In the genomic region with DNA sequence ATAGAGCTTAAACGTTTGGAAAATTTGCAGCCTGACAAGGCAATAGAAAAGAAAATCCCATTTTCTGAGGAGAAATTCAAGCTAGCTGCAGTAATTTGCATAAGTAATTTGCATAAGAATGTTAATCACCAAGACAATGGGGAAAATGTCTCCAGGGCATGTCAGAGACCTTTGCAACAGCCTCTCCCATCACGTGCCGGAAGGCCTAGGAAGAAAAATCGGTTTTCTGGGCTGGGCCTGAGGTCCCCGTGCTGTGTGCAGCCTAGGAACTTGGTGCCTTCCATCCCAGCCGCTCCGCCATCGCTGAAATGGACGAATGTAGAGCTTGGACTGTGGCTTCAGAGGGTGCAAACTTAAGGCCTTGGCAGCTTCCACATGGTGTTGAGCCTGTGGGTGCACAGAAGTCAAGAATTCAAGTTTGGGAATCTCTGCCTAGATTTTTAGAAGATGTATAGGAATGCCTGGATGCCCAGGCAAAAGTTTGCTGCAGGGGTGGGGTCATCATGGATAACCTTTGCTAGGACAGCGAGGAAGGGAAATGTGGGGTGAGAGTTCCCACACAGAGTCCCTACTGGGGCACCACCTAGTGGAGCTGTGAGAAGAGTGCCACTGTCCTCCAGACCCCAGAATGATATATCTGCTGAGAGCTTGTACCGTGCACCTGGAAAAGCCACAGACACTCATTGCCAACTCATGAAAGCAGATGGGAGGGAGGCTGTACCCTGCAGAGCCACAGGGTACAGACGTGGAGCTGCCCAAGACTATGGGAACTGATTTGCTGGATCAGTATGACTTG, we compare ENCODE assay signal across 14 cellular contexts.
DNase-seq lines count a peak whose midpoint lies in the region; TF ChIP-seq lines count a peak whose summit lies in the region.
"Had no signal": no experiment of that assay in that cellular context is flagged by ENCODE, and none has a peak within 500 bp of the region (broad histone marks: within the 10 kb centered on the region; RNA-seq: fewer than 3 reads in every experiment).

No MANE protein-coding gene starts in this region.

- no peak overlapping the region for H3K4me3 ChIP-seq in Loucy (ENCODE audit: low read length, poor library complexity, severe bottlenecking)
- H3K4me3 ChIP-seq in cardiac fibroblast (replicated peaks in 1 of 2; ENCODE audit: low read depth in 2 of 2, low read length in 2 of 2), result no peak overlapping the region
- no peak overlapping the region for H3K4me3 ChIP-seq in neuronal stem cell (ENCODE audit: low read length in 2 of 2)
- H3K4me3 ChIP-seq: left lung, tibial artery had no signal

- no peaks in the 10 kb centered on the region for H3K79me2 ChIP-seq in Loucy (ENCODE audit: insufficient read depth, low read length)

- H3K4me2 ChIP-seq in Loucy (ENCODE audit: low read depth, low read length, poor library complexity, severe bottlenecking), result no peak overlapping the region
- no peak overlapping the region for H3K4me2 ChIP-seq in neuronal stem cell (ENCODE audit: insufficient read depth, low read length, poor library complexity, severe bottlenecking)

- DNase-seq in GM13977 (ENCODE audit: low spot score) (no peak), cardiac fibroblast (ENCODE audit: low read depth in 2 of 2) (no peak), neuronal stem cell (ENCODE audit: low spot score) (no peak), DMS79 (lab: John Stamatoyannopoulos, UW) (no peak), midbrain (lab: John Stamatoyannopoulos, UW) (no peak), NCI-H128 (lab: John Stamatoyannopoulos, UW; ENCODE audit: unreplicated experiment) (no peak)
- no peak for DNase-seq in activated CD8-positive, alpha-beta memory T cell treated with anti-CD3 and anti-CD28 coated beads, Interleukin-2, amount 50 U/mL, for 48 hours
- DNase-seq: activated CD8-positive, alpha-beta memory T cell treated with anti-CD3 and anti-CD28 coated beads, Interleukin-2, amount 50 U/mL, for 4 hours; activated naive CD8-positive, alpha-beta T cell treated with anti-CD3 and anti-CD28 coated beads, Interleukin-2, amount 50 U/mL, for 24 hours; Right ventricle myocardium superior; stimulated activated CD4-positive, alpha-beta T cell treated with anti-CD3 and anti-CD28 coated beads, Interleukin-12 subunit alpha, Interleukin-12 subunit beta, amount 100 ng/mL, for 4 hours; tibial artery had no signal

- no peak overlapping the region for H2BK12ac ChIP-seq in neuronal stem cell (ENCODE audit: low read length)

- no peak overlapping the region for H3K23ac ChIP-seq in neuronal stem cell (ENCODE audit: low read depth, low read length, poor library complexity)

- no peaks in the 10 kb centered on the region for H3K27me3 ChIP-seq in Loucy (ENCODE audit: insufficient read depth, low read length, poor library complexity, severe bottlenecking)
- no peaks in the 10 kb centered on the region for H3K27me3 ChIP-seq in neuronal stem cell (ENCODE audit: control insufficient read depth in 3 of 3, insufficient read depth in 3 of 3, low read depth in 1 of 3, low read length in 3 of 3)
- H3K27me3 ChIP-seq: left lung, tibial artery had no signal

- no peaks in the 10 kb centered on the region for H3K9me2 ChIP-seq in Loucy (replicated peaks; ENCODE audit: low read depth, low read length)

- peaks cover 2% of the 10 kb centered on the region for H3K79me1 ChIP-seq in neuronal stem cell (ENCODE audit: low read depth, low read length)

- H2BK120ac ChIP-seq in neuronal stem cell (ENCODE audit: low read depth, low read length), result no peak overlapping the region

- TF ChIP-seq CTCF in GM13977 (IDR thresholded peaks at IDR 0.05; ENCODE audit: extremely low read depth, insufficient read depth, missing control alignments), result peak; percentile 33
- peak; percentile 56 for TF ChIP-seq CTCF in Loucy (conservative IDR thresholded peaks at IDR 0.05; ENCODE audit: low read length)
- TF ChIP-seq CTCF in cardiac fibroblast (IDR thresholded peaks at IDR 0.05; ENCODE audit: low read depth, low read length), result peak; percentile 23

- H3K36me3 ChIP-seq in Loucy (ENCODE audit: insufficient read depth, low read length) (no peaks in the 10 kb centered on the region), neuronal stem cell (replicated peaks in 1 of 2; ENCODE audit: control insufficient read depth in 2 of 2, insufficient read depth in 2 of 2, low read length in 2 of 2) (peaks cover 0 to 5% of the 10 kb centered on the region in 2 donors)
- H3K36me3 ChIP-seq: left lung, tibial artery had no signal

- no peak overlapping the region for H2AK5ac ChIP-seq in neuronal stem cell (ENCODE audit: low read depth, low read length)

- no peak overlapping the region for H3K14ac ChIP-seq in neuronal stem cell (ENCODE audit: low read length)

- no peak overlapping the region for H4K8ac ChIP-seq in neuronal stem cell (ENCODE audit: low read depth, low read length)

- no peaks in the 10 kb centered on the region for H4K20me1 ChIP-seq in Loucy (ENCODE audit: insufficient read depth, low read length, poor library complexity, severe bottlenecking)

- H3F3A ChIP-seq in Loucy (ENCODE audit: low read depth), result no peaks in the 10 kb centered on the region

- H2AFZ ChIP-seq in Loucy (ENCODE audit: low read length) (no peak overlapping the region), neuronal stem cell (ENCODE audit: low read length) (no peak overlapping the region)

- no peak overlapping the region for H2BK15ac ChIP-seq in neuronal stem cell (ENCODE audit: low read length)

- in situ Hi-C loops in GM13977 (cut with MboI; ENCODE audit: low pct_unique_long_range_greater_than_20kb, low sequenced_read_pairs, unreplicated experiment), result no loop called here

- no peak overlapping the region for H3K9ac ChIP-seq in Loucy (ENCODE audit: low read depth, low read length, poor library complexity, severe bottlenecking)
- H3K9ac ChIP-seq in neuronal stem cell (ENCODE audit: low read depth, low read length, poor library complexity), result no peak overlapping the region

- no peak overlapping the region for H3K27ac ChIP-seq in neuronal stem cell (replicated peaks; ENCODE audit: low read length)
- H3K27ac ChIP-seq: left lung, tibial artery had no signal

- no peaks in the 10 kb centered on the region for H3K9me3 ChIP-seq in Loucy (ENCODE audit: insufficient read depth, low read depth, low read length)
- peaks cover 0 to 37% of the 10 kb centered on the region in 2 donors for H3K9me3 ChIP-seq in neuronal stem cell (replicated peaks in 1 of 2; ENCODE audit: control insufficient read depth in 2 of 2, insufficient read depth in 1 of 2, low read depth in 1 of 2, low read length in 2 of 2)
- H3K9me3 ChIP-seq: left lung had no signal

- H4K91ac ChIP-seq in neuronal stem cell (ENCODE audit: low read depth, low read length, poor library complexity), result no peak overlapping the region

- H3K4me1 ChIP-seq in Loucy (ENCODE audit: insufficient read depth, low read length, poor library complexity, severe bottlenecking) (no peaks in the 10 kb centered on the region), neuronal stem cell (ENCODE audit: control insufficient read depth in 2 of 2, insufficient read depth in 1 of 2, low read depth in 1 of 2, low read length in 2 of 2) (peaks cover 0 to 2% of the 10 kb centered on the region in 2 donors)
- H3K4me1 ChIP-seq: left lung had no signal

- H3K18ac ChIP-seq in neuronal stem cell (ENCODE audit: low read length), result peak overlapping the region; percentile 31

- H3K4ac ChIP-seq in neuronal stem cell (ENCODE audit: low read length), result no peak overlapping the region

- WGBS in neuronal stem cell (ENCODE audit: extremely low coverage in 2 of 2, insufficient read length in 2 of 2, insufficient replicate concordance in 1 of 2), 2 donors, result no CpG with 5 or more reads among the region's 12 CpGs

- no peak overlapping the region for H2BK5ac ChIP-seq in neuronal stem cell (ENCODE audit: low read length)
